Comparison of ENCODE assay signal across 8 cellular contexts in genomic region chr1:15261155-15262002, GRCh38. TPM values are rescaled to one million over a fixed set of nuclear protein-coding genes. Genes with fewer than 3 reads are reported as not detected.
DNase-seq lines count a peak whose midpoint lies in the region; ATAC-seq, FAIRE-seq and TF ChIP-seq lines count a peak whose summit lies in the region.

No MANE protein-coding gene starts in this region.

- peak overlapping the region; percentile 78 for H4K91ac ChIP-seq in mesenchymal stem cell (ENCODE audit: low read length)

- no peak overlapping the region for H3K4me3 ChIP-seq in HL-60 (replicated peaks; ENCODE audit: insufficient read depth, low read length)
- H3K4me3 ChIP-seq in mesenchymal stem cell (ENCODE audit: insufficient read depth in 1 of 2, low read depth in 1 of 2, low read length in 2 of 2), result no peak overlapping the region

- H3K4ac ChIP-seq in mesenchymal stem cell (ENCODE audit: low read depth in 1 of 2, low read length in 2 of 2), result peak overlapping the region; percentile 9 to 32

- peak overlapping the region in 1 of 2 experiments; percentile 82 for H3K23ac ChIP-seq in mesenchymal stem cell (ENCODE audit: low read length in 2 of 2)

- H3K79me1 ChIP-seq in mesenchymal stem cell (replicated peaks; ENCODE audit: low read length, poor library complexity, severe bottlenecking), result no peaks in the 10 kb centered on the region

- no peak overlapping the region for H3K9ac ChIP-seq in mesenchymal stem cell (ENCODE audit: low read length)

- FAIRE-seq in GM12892 (lab: Jason Lieb, UNC), result no peak

- no peaks in the 10 kb centered on the region for H3K4me1 ChIP-seq in mesenchymal stem cell (ENCODE audit: control insufficient read depth, insufficient read depth, low read depth, low read length)

- H3K14ac ChIP-seq in mesenchymal stem cell (ENCODE audit: low read length in 2 of 2), result no peak overlapping the region

- peak overlapping the region; percentile 35 for H4K8ac ChIP-seq in mesenchymal stem cell (ENCODE audit: low read length)

- H2AK5ac ChIP-seq in mesenchymal stem cell (ENCODE audit: low read length, severe bottlenecking), result no peak overlapping the region

- no peak for TF ChIP-seq CTCF in HL-60 (IDR thresholded peaks at IDR 0.05; ENCODE audit: insufficient read depth, low read length)

- peak overlapping the region in 1 of 2 experiments; percentile 77 for H3K18ac ChIP-seq in mesenchymal stem cell (ENCODE audit: low read depth in 1 of 2, low read length in 2 of 2)

- H3K27ac ChIP-seq in HL-60 (replicated peaks), result no peak overlapping the region
- H3K27ac ChIP-seq in mesenchymal stem cell (ENCODE audit: low read length, poor library complexity, severe bottlenecking), result no peak overlapping the region

- no peak for TF ChIP-seq POLR2A in GM12892 (IDR thresholded peaks at IDR 0.05; ENCODE audit: low read depth, low read length)

- H2BK5ac ChIP-seq in mesenchymal stem cell (ENCODE audit: low read depth, low read length, poor library complexity, severe bottlenecking), result no peak overlapping the region

- peak overlapping the region; percentile 38 to 70 for H2BK12ac ChIP-seq in mesenchymal stem cell (ENCODE audit: low read length in 2 of 2)

- H2AFZ ChIP-seq in mesenchymal stem cell (ENCODE audit: low read depth, low read length), result peak overlapping the region; percentile 42

- H2BK15ac ChIP-seq in mesenchymal stem cell (ENCODE audit: low read depth, poor library complexity, severe bottlenecking), result no peak overlapping the region

- no peaks in the 10 kb centered on the region for H3K27me3 ChIP-seq in HL-60 (ENCODE audit: insufficient read depth, poor library complexity, severe bottlenecking)
- peaks cover 0 to 59% of the 10 kb centered on the region in 2 experiments for H3K27me3 ChIP-seq in mesenchymal stem cell (ENCODE audit: control insufficient read depth in 1 of 2, insufficient read depth in 1 of 2, low read length in 2 of 2)

- 58% methylated on average over 20 of the region's 20 CpGs for WGBS in mesenchymal stem cell

- no peak overlapping the region for H2BK120ac ChIP-seq in mesenchymal stem cell (ENCODE audit: low read depth, low read length)

- peaks cover 7% of the 10 kb centered on the region for H3K9me3 ChIP-seq in mesenchymal stem cell (ENCODE audit: control insufficient read depth, low read length)

- no peak overlapping the region for H3K4me2 ChIP-seq in mesenchymal stem cell (ENCODE audit: low read length, poor library complexity, severe bottlenecking)

- ATAC-seq in HG02973 (IDR thresholded peaks at IDR 0.05; ENCODE audit: unreplicated experiment), result no peak
- ATAC-seq in HG03095 (IDR thresholded peaks at IDR 0.05; ENCODE audit: unreplicated experiment), result no peak

- H3K36me3 ChIP-seq in mesenchymal stem cell (ENCODE audit: control insufficient read depth in 1 of 2, insufficient read depth in 2 of 2, low read depth in 1 of 2, low read length in 2 of 2), result no peaks in the 10 kb centered on the region

- DNase-seq in AG20443 (ENCODE audit: low spot score) (peak; percentile 48), HL-60 (ENCODE audit: low read depth in 1 of 2, low spot score in 1 of 2) (peak; percentile 53 to 63), amniotic epithelial cell (ENCODE audit: low read depth) (peak; percentile 39), mesenchymal stem cell (peak; percentile 59), cerebellar cortex (ENCODE audit: low spot score) (no peak), GM12892 (ENCODE audit: insufficient read length) (no peak)

RNA-seq across cellular contexts. Expression of gene FHAD1, which starts 14.4 kb away (rescaled TPM):
- polyA plus RNA-seq in mesenchymal stem cell (2013, experiment 1 of 2), result 0.21 TPM
- polyA plus RNA-seq in mesenchymal stem cell (2013, experiment 2 of 2), result 0.18 TPM
- not detected for polyA plus RNA-seq in GM12892 (2012; ENCODE audit: missing spikeins)

Comparison
In these comparisons a context has a peak if more than half of its experiments do, and no peak if none do; other contexts are left out.
1. DNase-seq: peak in AG20443 (single experiment), HL-60 (2 of 2), amniotic epithelial cell (single experiment) and mesenchymal stem cell (single experiment); none in cerebellar cortex (single experiment) and GM12892 (single experiment).